Comparison of ENCODE assay signal across 8 cellular contexts in the genomic region with DNA sequence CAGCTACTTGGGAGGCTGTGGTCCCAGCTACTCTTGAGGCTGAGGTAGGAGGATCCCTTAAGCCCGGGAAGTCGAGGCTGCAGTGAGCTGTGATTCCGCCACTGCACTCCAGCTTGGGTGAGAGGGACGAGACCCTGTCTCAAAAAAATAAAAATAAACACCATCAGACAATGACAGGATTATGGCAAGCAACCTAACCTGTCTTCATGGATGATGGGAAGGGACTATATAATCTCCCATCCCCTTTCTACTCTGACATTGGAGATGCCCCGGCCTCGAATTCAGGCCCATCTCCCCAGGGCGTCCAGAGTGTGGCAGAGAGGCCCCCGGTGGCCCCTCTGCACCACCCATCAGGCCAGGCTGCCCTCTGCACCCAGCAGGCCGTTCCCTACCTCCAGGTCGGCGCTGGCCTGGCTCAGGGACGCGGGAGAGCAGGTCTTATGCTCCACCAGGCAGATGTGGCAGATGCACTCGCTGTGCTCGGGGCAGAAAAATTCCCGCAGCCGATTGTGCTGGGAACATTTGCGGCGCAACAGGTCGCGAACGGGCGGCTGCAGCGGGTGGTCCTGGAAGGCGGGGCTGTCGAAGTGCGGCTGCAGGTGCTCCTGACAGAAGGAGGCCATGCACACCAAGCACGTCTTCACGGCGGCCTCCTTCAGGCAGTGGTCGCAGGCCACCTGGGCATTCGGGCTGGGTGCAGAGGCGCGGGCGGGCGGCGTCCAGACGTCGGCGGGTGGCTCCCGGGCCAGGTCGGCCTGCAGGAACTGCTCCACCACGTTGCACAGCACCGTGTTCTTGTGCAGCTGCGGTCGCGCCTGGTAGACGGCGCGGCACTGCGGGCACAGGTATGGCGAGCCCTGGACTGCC. TPM values are rescaled to one million over a fixed set of nuclear protein-coding genes. Genes with fewer than 3 reads are reported as not detected.
A peak's percentile ranks its signal among the peaks of the same experiment; 100 is the strongest.
DNase-seq lines count a peak whose midpoint lies in the region; ATAC-seq and TF ChIP-seq lines count a peak whose summit lies in the region.

No MANE protein-coding gene starts in this region.

- H2BK5ac ChIP-seq in IMR-90 (ENCODE audit: low read depth, low read length, poor library complexity, severe bottlenecking): peak overlapping the region; percentile 93

- H3K4ac ChIP-seq in IMR-90 (ENCODE audit: low read depth, low read length): peak overlapping the region; percentile 95

- TF ChIP-seq RAD21 in IMR-90 (IDR thresholded peaks at IDR 0.05; ENCODE audit: low read length): no peak

- peaks cover 3% of the 10 kb centered on the region for H3K79me2 ChIP-seq in parathyroid adenoma

- H3K79me1 ChIP-seq in IMR-90 (ENCODE audit: low read depth in 1 of 2, low read length in 2 of 2): peaks cover 32 to 61% of the 10 kb centered on the region in 2 experiments

- H3K9me3 Mint-ChIP-seq in activated CD4-positive, alpha-beta memory T cell treated with anti-CD3 and anti-CD28 coated beads, Interleukin-2, amount 10 ng/mL, durations not matched to agents 7 days and 5 days: peaks cover 15% of the 10 kb centered on the region
- peaks cover 2% of the 10 kb centered on the region for H3K9me3 Mint-ChIP-seq in glutamatergic neuron (ENCODE audit: unreplicated experiment)

- H3K4me2 ChIP-seq in IMR-90 (ENCODE audit: low read depth, low read length) (peak overlapping the region; percentile 68), parathyroid adenoma (ENCODE audit: low read length) (peak overlapping the region; percentile 80)

- H2AK9ac ChIP-seq in IMR-90 (replicated peaks; ENCODE audit: low read depth, low read length, poor library complexity): peak overlapping the region; percentile 93

- H4K91ac ChIP-seq in IMR-90 (ENCODE audit: insufficient read depth, low read depth, low read length): peak overlapping the region; percentile 95

- H3K9me3 ChIP-seq in IMR-90 (ENCODE audit: control insufficient read depth, insufficient read depth, low read length) (no peaks in the 10 kb centered on the region), parathyroid adenoma (ENCODE audit: control insufficient read depth, low read length) (no peaks in the 10 kb centered on the region)

- H3K9me1 ChIP-seq in IMR-90 (ENCODE audit: insufficient read depth, low read length): peaks cover 25% of the 10 kb centered on the region

- dilution Hi-C loops in IMR-90 (cut with HindIII; ENCODE audit: low sequenced_read_pairs, unreplicated experiment): no loop called here

- no peaks in the 10 kb centered on the region for H3K27me3 Mint-ChIP-seq in activated CD4-positive, alpha-beta memory T cell treated with anti-CD3 and anti-CD28 coated beads, Interleukin-2, amount 10 ng/mL, durations not matched to agents 7 days and 5 days
- peaks cover 11% of the 10 kb centered on the region for H3K27me3 Mint-ChIP-seq in glutamatergic neuron (ENCODE audit: unreplicated experiment)

- TF ChIP-seq CTCF in GM12875 (IDR thresholded peaks at IDR 0.05; ENCODE audit: borderline replicate concordance, insufficient read depth, low read depth, low read length) (no peak), IMR-90 (conservative IDR thresholded peaks at IDR 0.05; ENCODE audit: low read depth, low read length) (no peak), glutamatergic neuron (IDR thresholded peaks at IDR 0.05; ENCODE audit: partially characterized antibody, unreplicated experiment) (no peak), parathyroid adenoma (IDR thresholded peaks at IDR 0.05) (no peak)

- ATAC-seq in GM21529 (IDR thresholded peaks at IDR 0.05; ENCODE audit: unreplicated experiment): peak; percentile 34
- ATAC-seq in IMR-90 (ENCODE audit: low read depth): peak; percentile 10

- peaks cover 60% of the 10 kb centered on the region for H3K4me1 Mint-ChIP-seq in activated CD4-positive, alpha-beta memory T cell treated with anti-CD3 and anti-CD28 coated beads, Interleukin-2, amount 10 ng/mL, durations not matched to agents 7 days and 5 days
- peaks cover 3% of the 10 kb centered on the region for H3K4me1 Mint-ChIP-seq in glutamatergic neuron (ENCODE audit: low read depth, unreplicated experiment)

- intact Hi-C loops in IMR-90 (cut with micrococcal nuclease): no loop called here

- no peak for DNase-seq in IMR-90
- DNase-seq in activated CD4-positive, alpha-beta memory T cell treated with anti-CD3 and anti-CD28 coated beads, Interleukin-2, amount 10 ng/mL, durations not matched to agents 7 days and 5 days: no peak
- peak; percentile 50 for DNase-seq in glutamatergic neuron
- DNase-seq in DMS79 treated with DMSO at 0.1 percent for 48 hours (lab: John Stamatoyannopoulos, UW): no peak
- DNase-seq in T-helper 9 cell: no peak

- peaks cover 65% of the 10 kb centered on the region for H3K36me3 Mint-ChIP-seq in activated CD4-positive, alpha-beta memory T cell treated with anti-CD3 and anti-CD28 coated beads, Interleukin-2, amount 10 ng/mL, durations not matched to agents 7 days and 5 days (ENCODE audit: low read depth)
- H3K36me3 Mint-ChIP-seq in glutamatergic neuron (ENCODE audit: unreplicated experiment): peaks cover 3% of the 10 kb centered on the region

- H3K36me3 ChIP-seq in IMR-90 (ENCODE audit: control insufficient read depth, insufficient read depth, low read length) (peaks cover 4% of the 10 kb centered on the region), parathyroid adenoma (ENCODE audit: control insufficient read depth, insufficient read depth, low read length) (no peaks in the 10 kb centered on the region)

- TSS peak; percentile 74 for BruUV-seq in IMR-90 (replicated peaks; lab: Mats Ljungman, UMichigan)

- 0 out of 3 replicates have a peak overlapping the region, but pooled peaks have one; percentile 84 for H2BK15ac ChIP-seq in IMR-90 (ENCODE audit: low read depth, low read length)

- peak overlapping the region; percentile 37 to 97; a peak in 3 of 4 replicates for H4K8ac ChIP-seq in IMR-90 (ENCODE audit: low read depth in 2 of 2, low read length in 2 of 2)

- H4K5ac ChIP-seq in IMR-90 (ENCODE audit: low read depth, low read length): peak overlapping the region; percentile 53

- H2AK5ac ChIP-seq in IMR-90 (ENCODE audit: low read depth, low read length): peak overlapping the region; percentile 90

- H2BK20ac ChIP-seq in IMR-90 (ENCODE audit: low read depth, low read length): peak overlapping the region; percentile 76; the same call in 1 of the 2 replicates

- H2BK120ac ChIP-seq in IMR-90 (ENCODE audit: low read depth, low read length): peak overlapping the region; percentile 96

- in situ Hi-C loops in IMR-90 (cut with MboI; ENCODE audit: low sequenced_read_pairs): no loop called here

- H3K9ac ChIP-seq in IMR-90 (ENCODE audit: low read depth, low read length) (peak overlapping the region; percentile 95), parathyroid adenoma (peak overlapping the region; percentile 2)

- peak overlapping the region; percentile 94 for H3K56ac ChIP-seq in IMR-90 (ENCODE audit: extremely low read depth, insufficient read depth, low read length)

- CTCF ChIA-PET in IMR-90 (lab: Yijun Ruan, JAX): interaction anchor here (0.9 kb wide), 1 partner anchor 27 kb away, joined by 3 read pairs; no protein-coding TSS in a partner anchor
- CTCF ChIA-PET in activated CD4-positive, alpha-beta memory T cell treated with anti-CD3 and anti-CD28 coated beads, Interleukin-2, amount 10 ng/mL, durations not matched to agents 7 days and 5 days (lab: Charles Lee): interaction anchor here (0.7 to 9.9 kb wide), 8 partner anchors 23 to 133 kb away, joined by 3 to 51 read pairs (median 4); a partner anchor contains a TSS

- peak overlapping the region; percentile 58 for H3K18ac ChIP-seq in IMR-90 (ENCODE audit: low read depth, low read length)

- H2AFZ ChIP-seq in IMR-90 (replicated peaks; ENCODE audit: low read length, poor library complexity) (peak overlapping the region; percentile 98), parathyroid adenoma (peak overlapping the region; percentile 98)

- peaks cover 38% of the 10 kb centered on the region for H4K20me1 ChIP-seq in IMR-90 (ENCODE audit: insufficient read depth, low read length)

- no peak for TF ChIP-seq POLR2A in IMR-90 (IDR thresholded peaks at IDR 0.05; ENCODE audit: low read depth, low read length)

- H3K4me3 ChIP-seq in GM12875 (ENCODE audit: low read depth, low read length) (peak overlapping the region; percentile 93), IMR-90 (ENCODE audit: insufficient read depth, low read depth, low read length) (peak overlapping the region; percentile 92), parathyroid adenoma (ENCODE audit: low read depth, low read length) (peak overlapping the region; percentile 90)

- H3K14ac ChIP-seq in IMR-90 (replicated peaks; ENCODE audit: low read depth, low read length): peak overlapping the region; percentile 98

- H3K27ac ChIP-seq in IMR-90 (ENCODE audit: insufficient read depth, low read length) (peak overlapping the region; percentile 93), parathyroid adenoma (peak overlapping the region; percentile 68)

- WGBS in IMR-90 (ENCODE audit: extremely low coverage in 2 of 2, insufficient read length in 1 of 2), 2 experiments: 1% methylated on average over 28 of the region's 52 CpGs; no CpG with 5 or more reads in 1 of the 2 experiments

- H3K4me1 ChIP-seq in IMR-90 (ENCODE audit: control insufficient read depth, insufficient read depth, low read length) (peaks cover 17% of the 10 kb centered on the region), parathyroid adenoma (no peaks in the 10 kb centered on the region)

- H3K27me3 ChIP-seq in IMR-90 (ENCODE audit: control insufficient read depth, insufficient read depth, low read length) (no peaks in the 10 kb centered on the region), parathyroid adenoma (ENCODE audit: control insufficient read depth, insufficient read depth, low read length) (no peaks in the 10 kb centered on the region)

- peak overlapping the region; percentile 98 for H3K4me3 Mint-ChIP-seq in activated CD4-positive, alpha-beta memory T cell treated with anti-CD3 and anti-CD28 coated beads, Interleukin-2, amount 10 ng/mL, durations not matched to agents 7 days and 5 days
- H3K4me3 Mint-ChIP-seq in glutamatergic neuron (ENCODE audit: unreplicated experiment): peak overlapping the region; percentile 88

- peak overlapping the region; percentile 96 for H3K23ac ChIP-seq in IMR-90 (ENCODE audit: low read depth, low read length)

- POLR2A ChIA-PET in IMR-90 (lab: Charles Lee; ENCODE audit: unreplicated experiment): interaction anchor here (0.6 to 1.0 kb wide), 4 partner anchors 72 to 518 kb away, joined by 3 to 6 read pairs (median 5); no protein-coding TSS in a partner anchor
- POLR2A ChIA-PET in activated CD4-positive, alpha-beta memory T cell treated with anti-CD3 and anti-CD28 coated beads, Interleukin-2, amount 10 ng/mL, durations not matched to agents 7 days and 5 days (lab: Charles Lee): interaction anchor here (0.6 to 3.1 kb wide), 20 partner anchors 7 to 173 kb away, joined by 3 to 11 read pairs (median 4); a partner anchor contains a TSS

- peak overlapping the region; percentile 86 for H3K27ac Mint-ChIP-seq in activated CD4-positive, alpha-beta memory T cell treated with anti-CD3 and anti-CD28 coated beads, Interleukin-2, amount 10 ng/mL, durations not matched to agents 7 days and 5 days
- no peak overlapping the region for H3K27ac Mint-ChIP-seq in glutamatergic neuron (ENCODE audit: unreplicated experiment)

RNA-seq across cellular contexts. Expression of a gene that starts 0.6 kb away (rescaled TPM):
- total RNA-seq in IMR-90 (2012; rRNA removed) (25.5 and 28.9 TPM in 2 replicates), glutamatergic neuron (ENCODE audit: unreplicated experiment) (1.9 TPM)
- 27.5 and 29.9 TPM in 2 replicates for polyA plus RNA-seq in IMR-90 (2012; rRNA removed)
- 8.4 and 14.0 TPM in 2 replicates for polyA plus RNA-seq in IMR-90 (2012; cell fraction: cytosol; rRNA removed)
- polyA plus RNA-seq in IMR-90 (2012; cell fraction: nucleus; rRNA removed; ENCODE audit: low replicate concordance): 57.2 and 84.7 TPM in 2 replicates
- 100 to 1,000 TPM; 180 to 181 TPM for total RNA-seq in activated CD4-positive, alpha-beta memory T cell treated with anti-CD3 and anti-CD28 coated beads, Interleukin-2, amount 10 ng/mL, durations not matched to agents 7 days and 5 days

RNA-seq across cellular contexts. Expression of a gene that starts 47.6 kb away (rescaled TPM):
- total RNA-seq in IMR-90 (2012; rRNA removed): 13.3 and 21.7 TPM in 2 replicates
- 4.3 and 5.2 TPM in 2 replicates for polyA plus RNA-seq in IMR-90 (2012; rRNA removed)
- polyA plus RNA-seq in IMR-90 (2012; cell fraction: cytosol; rRNA removed): 1.2 and 1.9 TPM in 2 replicates
- polyA plus RNA-seq in IMR-90 (2012; cell fraction: nucleus; rRNA removed; ENCODE audit: low replicate concordance): 1.7 and 5.6 TPM in 2 replicates
- total RNA-seq in activated CD4-positive, alpha-beta memory T cell treated with anti-CD3 and anti-CD28 coated beads, Interleukin-2, amount 10 ng/mL, durations not matched to agents 7 days and 5 days: 10 to 100 TPM; 16.2 to 17.2 TPM
- total RNA-seq in glutamatergic neuron (ENCODE audit: unreplicated experiment): 9.4 TPM
